29 cellular contexts compared by ENCODE assay signal in the genomic region with DNA sequence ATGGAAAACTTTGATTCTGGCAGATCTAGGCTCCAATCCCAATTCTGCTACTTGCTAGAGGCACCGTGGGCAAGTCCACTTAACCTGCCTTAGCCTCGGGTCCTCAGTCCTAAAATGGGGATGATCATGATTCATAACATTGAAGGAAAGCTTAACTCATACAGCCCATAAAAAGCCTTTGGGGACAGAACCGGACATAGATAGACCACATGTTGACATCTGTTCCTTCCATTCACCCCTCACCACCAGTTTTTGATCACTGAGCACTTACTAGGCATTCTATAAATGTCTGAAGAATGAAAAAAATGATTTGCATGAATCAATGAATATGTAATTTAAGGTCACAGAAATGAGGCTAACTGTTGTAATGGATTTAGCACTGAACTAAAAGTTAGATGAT.
"Had no signal": no experiment of that assay in that cellular context is flagged by ENCODE, and none has a peak within 500 bp of the region (broad histone marks: within the 10 kb centered on the region; RNA-seq: fewer than 3 reads in every experiment).

No MANE protein-coding gene starts in this region.

- H3K27me3 Mint-ChIP-seq: effector memory CD8-positive, alpha-beta T cell; naive B cell; stimulated activated naive CD8-positive, alpha-beta T cell treated with anti-CD3 and anti-CD28 coated beads, Interleukin-15, Interleukin-2, amounts not matched to agents 100 ng/mL and 50 ng/mL, for 24 hours had no signal

- H3K4me2 ChIP-seq: hepatocyte had no signal

- H3K27ac ChIP-seq: ascending aorta, gastrocnemius medialis, hepatocyte, left ventricle myocardium inferior, pancreas, tibial artery had no signal

- ATAC-seq: activated T-cell treated with anti-CD3 and anti-CD28 coated beads, Interleukin-2, amount 50 U/mL, for 72 hours; effector memory CD8-positive, alpha-beta T cell; gastrocnemius medialis; pancreas; sciatic nerve; stimulated activated effector memory CD8-positive, alpha-beta T cell treated with anti-CD3 and anti-CD28 coated beads, Interleukin-12 subunit alpha, Interleukin-12 subunit beta, amount 100 ng/mL, for 72 hours had no signal

- DNase-seq: activated CD4-positive, alpha-beta T cell treated with anti-CD3 and anti-CD28 coated beads for 4 hours; activated CD4-positive, alpha-beta T cell treated with anti-CD3 and anti-CD28 coated beads, Interleukin-2, amount 50 U/mL, for 4 hours; activated effector memory CD4-positive, alpha-beta T cell treated with Interleukin-2 at 50 U/mL for 16 hours; activated naive CD4-positive, alpha-beta T cell treated with anti-CD3 and anti-CD28 coated beads for 36 hours; activated naive CD8-positive, alpha-beta T cell treated with anti-CD3 and anti-CD28 coated beads, Interleukin-2, amount 10 ng/mL, durations not matched to agents 7 days and 5 days; activated T-cell treated with anti-CD3 and anti-CD28 coated beads for 4 hours; activated T-cell treated with anti-CD3 and anti-CD28 coated beads, Interleukin-2, amount 50 U/mL, for 72 hours; cortex of kidney; effector memory CD8-positive, alpha-beta T cell; gastrocnemius medialis; glutamatergic neuron; left ventricle myocardium inferior; naive B cell; nephron progenitor cell; pancreas; retina; small intestine; stimulated activated CD4-positive, alpha-beta T cell treated with anti-CD3 and anti-CD28 coated beads, Interleukin-4, amount 100 ng/mL, for 24 hours; T-helper 2 cell; tibial artery had no signal

- H3K4me1 ChIP-seq: ascending aorta, gastrocnemius medialis, pancreas, prostate gland had no signal

- H3K27me3 ChIP-seq: ascending aorta, gastrocnemius medialis, hepatocyte, neutrophil, pancreas, tibial artery had no signal

- H3K9me3 ChIP-seq: gastrocnemius medialis, neutrophil, pancreas, prostate gland, tibial artery had no signal

- H3K4me3 ChIP-seq: ascending aorta, gastrocnemius medialis, hepatocyte, left ventricle myocardium inferior, lung, pancreas, prostate gland, tibial artery had no signal

- H3K4me1 Mint-ChIP-seq: activated naive CD8-positive, alpha-beta T cell treated with anti-CD3 and anti-CD28 coated beads, Interleukin-2, amount 10 ng/mL, durations not matched to agents 7 days and 5 days; naive B cell; stimulated activated effector memory CD8-positive, alpha-beta T cell treated with anti-CD3 and anti-CD28 coated beads, Interleukin-12 subunit alpha, Interleukin-12 subunit beta, amount 100 ng/mL, for 72 hours had no signal

- H3K79me2 ChIP-seq: hepatocyte had no signal

- FAIRE-seq: pancreas, small intestine had no signal

- H3K4me3 Mint-ChIP-seq: activated naive CD4-positive, alpha-beta T cell treated with anti-CD3 and anti-CD28 coated beads for 36 hours; activated naive CD8-positive, alpha-beta T cell treated with anti-CD3 and anti-CD28 coated beads, Interleukin-2, amount 10 ng/mL, durations not matched to agents 7 days and 5 days; activated T-cell treated with anti-CD3 and anti-CD28 coated beads, Interleukin-2, amount 50 U/mL, for 72 hours; brain; effector memory CD8-positive, alpha-beta T cell; naive B cell; nephron progenitor cell; stimulated activated effector memory CD8-positive, alpha-beta T cell treated with anti-CD3 and anti-CD28 coated beads, Interleukin-12 subunit alpha, Interleukin-12 subunit beta, amount 100 ng/mL, for 72 hours; stimulated activated naive CD8-positive, alpha-beta T cell treated with anti-CD3 and anti-CD28 coated beads, Interleukin-15, Interleukin-2, amounts not matched to agents 100 ng/mL and 50 ng/mL, for 24 hours had no signal

- H3K36me3 ChIP-seq: ascending aorta, gastrocnemius medialis, left ventricle myocardium inferior, neutrophil, pancreas, prostate gland, tibial artery had no signal

- H2AFZ ChIP-seq: hepatocyte had no signal

- H3K27ac Mint-ChIP-seq: activated naive CD4-positive, alpha-beta T cell treated with anti-CD3 and anti-CD28 coated beads for 36 hours; activated naive CD8-positive, alpha-beta T cell treated with anti-CD3 and anti-CD28 coated beads, Interleukin-2, amount 10 ng/mL, durations not matched to agents 7 days and 5 days; activated T-cell treated with anti-CD3 and anti-CD28 coated beads, Interleukin-2, amount 50 U/mL, for 72 hours; brain; nephron progenitor cell; stimulated activated effector memory CD8-positive, alpha-beta T cell treated with anti-CD3 and anti-CD28 coated beads, Interleukin-12 subunit alpha, Interleukin-12 subunit beta, amount 100 ng/mL, for 72 hours; stimulated activated naive CD8-positive, alpha-beta T cell treated with anti-CD3 and anti-CD28 coated beads, Interleukin-15, Interleukin-2, amounts not matched to agents 100 ng/mL and 50 ng/mL, for 24 hours had no signal

- H3K36me3 Mint-ChIP-seq: activated naive CD8-positive, alpha-beta T cell treated with anti-CD3 and anti-CD28 coated beads, Interleukin-2, amount 10 ng/mL, durations not matched to agents 7 days and 5 days; stimulated activated effector memory CD8-positive, alpha-beta T cell treated with anti-CD3 and anti-CD28 coated beads, Interleukin-12 subunit alpha, Interleukin-12 subunit beta, amount 100 ng/mL, for 72 hours had no signal
